Comparison of ENCODE assay signal across 1 cellular context in the genomic region with DNA sequence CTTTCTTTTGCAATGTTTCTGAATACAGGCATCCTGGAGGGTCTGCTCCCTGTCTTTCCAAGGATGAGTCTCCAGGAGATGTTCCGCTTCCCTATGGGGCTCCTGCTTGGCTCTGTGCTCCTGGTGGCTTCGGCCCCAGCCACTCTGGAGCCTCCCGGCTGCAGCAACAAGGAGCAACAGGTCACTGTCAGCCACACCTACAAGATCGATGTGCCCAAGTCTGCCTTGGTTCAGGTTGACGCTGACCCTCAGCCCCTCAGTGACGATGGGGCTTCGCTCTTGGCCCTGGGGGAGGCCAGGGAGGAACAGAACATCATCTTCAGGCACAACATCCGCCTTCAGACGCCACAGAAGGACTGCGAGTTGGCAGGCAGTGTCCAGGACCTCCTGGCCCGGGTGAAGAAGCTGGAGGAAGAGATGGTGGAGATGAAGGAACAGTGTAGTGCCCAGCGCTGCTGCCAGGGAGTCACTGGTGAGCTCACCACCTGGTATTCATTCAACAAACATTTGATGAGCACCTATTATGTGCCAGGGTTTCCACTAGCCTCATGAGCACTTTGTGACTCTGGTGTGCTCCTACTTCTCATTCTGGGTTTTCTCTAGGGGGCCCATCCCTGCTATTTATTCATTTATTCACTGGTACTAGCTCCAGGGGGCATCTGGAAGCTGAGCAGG.
TF ChIP-seq lines count a peak whose summit lies in the region.

No MANE protein-coding gene starts in this region.

TF ChIP-seq in K562, 482 proteins besides CTCF, POLR2A, EP300 and RAD21:
- no peak for TF ChIP-seq GABPB2 (CRISPR knock-in tag; conservative IDR thresholded peaks at IDR 0.05)
- TF ChIP-seq BHLHE40 (IDR thresholded peaks at IDR 0.05; ENCODE audit: low read length), result no peak
- peak; percentile 13 for TF ChIP-seq RBM25 (IDR thresholded peaks at IDR 0.05; ENCODE audit: low read depth, low read length, severe bottlenecking)
- no peak for TF ChIP-seq ZBTB7A (IDR thresholded peaks at IDR 0.05; ENCODE audit: borderline replicate concordance, control insufficient read depth, low read depth, low read length)
- no peak for TF ChIP-seq ZNF507 (tag; conservative IDR thresholded peaks at IDR 0.05)
- no peak for TF ChIP-seq SIRT6 (IDR thresholded peaks at IDR 0.05; ENCODE audit: low read depth, low read length)
- TF ChIP-seq MTA1 (IDR thresholded peaks at IDR 0.05; ENCODE audit: borderline replicate concordance), result no peak
- TF ChIP-seq ZNF3 (CRISPR knock-in tag; IDR thresholded peaks at IDR 0.05), result peak; percentile 85
TF ChIP-seq in K562: peak in this region for 2.
